10 cellular contexts compared by ENCODE assay signal in the genomic region with DNA sequence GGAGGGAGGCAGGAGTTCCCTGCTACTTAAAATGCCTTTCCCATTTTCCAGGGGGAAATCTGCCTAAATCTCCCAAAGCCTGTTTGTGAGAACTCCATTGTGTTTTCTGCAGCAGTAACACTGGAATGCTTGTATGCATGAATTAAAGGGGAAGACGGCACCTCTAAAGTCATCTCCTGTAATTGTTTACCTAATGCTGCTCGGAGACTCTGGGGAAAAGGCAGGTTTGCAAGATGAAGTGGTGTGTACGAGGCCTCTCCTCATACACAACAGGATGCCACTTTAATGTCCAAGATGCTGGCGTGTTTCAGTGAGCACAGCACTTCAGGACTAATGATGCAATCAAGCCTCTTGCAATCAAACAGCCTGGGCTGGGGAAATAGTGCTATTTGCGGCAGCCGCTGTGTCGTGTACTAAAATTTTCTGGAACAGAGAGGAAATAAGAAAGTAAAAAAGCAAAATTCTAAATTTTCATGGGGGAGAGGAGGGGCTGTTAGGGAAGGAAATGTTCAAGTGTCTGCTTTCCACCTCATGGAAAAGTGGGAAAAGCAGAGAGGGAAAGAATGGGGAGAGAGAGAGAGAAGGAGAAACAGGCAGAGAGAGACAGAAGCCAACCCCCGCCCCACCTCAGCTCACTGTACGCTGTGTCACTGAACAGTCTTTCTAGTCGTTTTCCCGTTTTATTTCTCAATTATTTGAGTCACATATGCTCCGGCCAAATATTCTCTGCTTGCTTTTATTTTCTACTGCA. TPM values are rescaled to one million over a fixed set of nuclear protein-coding genes. Genes with fewer than 3 reads are reported as not detected.
DNase-seq lines count a peak whose midpoint lies in the region; ATAC-seq and TF ChIP-seq lines count a peak whose summit lies in the region.
"Had no signal": no experiment of that assay in that cellular context is flagged by ENCODE, and none has a peak within 500 bp of the region (broad histone marks: within the 10 kb centered on the region; RNA-seq: fewer than 3 reads in every experiment).

No MANE protein-coding gene starts in this region.

- no peak overlapping the region for H2BK5ac ChIP-seq in H9 (ENCODE audit: insufficient read length, low read length)

- no peak overlapping the region for H4K5ac ChIP-seq in H9 (ENCODE audit: insufficient read length, low read depth, low read length)

- no peak overlapping the region for H4K91ac ChIP-seq in H9 (ENCODE audit: insufficient read length, low read depth, low read length)

- no peak overlapping the region for H2BK120ac ChIP-seq in H9 (ENCODE audit: low read depth, low read length, poor library complexity, severe bottlenecking)

- H3K14ac ChIP-seq in H9 (ENCODE audit: insufficient read depth, low read length) = 0 out of 2 replicates have a peak overlapping the region, but pooled peaks have one; percentile 70

- in situ Hi-C loops in gastrocnemius medialis (cut with MboI; ENCODE audit: low sequenced_read_pairs in 4 of 4) = no loop called here

- H3K4me1 Mint-ChIP-seq in H9 = peaks cover 43 to 55% of the 10 kb centered on the region in 2 experiments

- H3K4me2 ChIP-seq in H9 (ENCODE audit: insufficient read depth, insufficient read length, low read length) (peak overlapping the region; percentile 27), hepatocyte (peak overlapping the region; percentile 49)

- no peak overlapping the region for H2BK12ac ChIP-seq in H9 (ENCODE audit: insufficient read length, low read depth, low read length)

- H4K8ac ChIP-seq in H9 (replicated peaks; ENCODE audit: insufficient read length, low read depth, low read length) = no peak overlapping the region

- H2AFZ ChIP-seq in H9 (ENCODE audit: low read length) = no peak overlapping the region
- no peak overlapping the region for H2AFZ ChIP-seq in hepatocyte

- peak overlapping the region; percentile 62 to 97 (median 88) for H3K27ac Mint-ChIP-seq in H9

- no peak overlapping the region for H3K4ac ChIP-seq in H9 (ENCODE audit: low read depth, low read length)

- DNase-seq in H9 = no peak
- DNase-seq in hepatocyte (ENCODE audit: low spot score) = no peak
- DNase-seq in gastrocnemius medialis = peak; percentile 14 to 31
- DNase-seq in effector CD4-positive, alpha-beta T cell = no peak
- DNase-seq: activated effector memory CD4-positive, alpha-beta T cell treated with Interleukin-2 at 50 U/mL for 16 hours; stimulated activated CD4-positive, alpha-beta T cell treated with anti-CD3 and anti-CD28 coated beads, Interleukin-2, amount 100 ng/mL, for 24 hours had no signal

- peak overlapping the region in 1 of 2 experiments; percentile 30; a peak in 2 of 5 replicates for H3K4me3 Mint-ChIP-seq in H9

- H3K27ac ChIP-seq in H9 (ENCODE audit: insufficient read length, low read depth, low read length) = peak overlapping the region; percentile 52
- peak overlapping the region; percentile 65 for H3K27ac ChIP-seq in angular gyrus (ENCODE audit: low read depth, low read length)
- H3K27ac ChIP-seq in hepatocyte = peak overlapping the region; percentile 39
- peak overlapping the region in 3 of 4 donors; percentile 18 to 47 (median 46) for H3K27ac ChIP-seq in gastrocnemius medialis

- TF ChIP-seq POLR2A in gastrocnemius medialis (IDR thresholded peaks at IDR 0.05) = no peak

- no peak overlapping the region for H3T11ph ChIP-seq in H9 (ENCODE audit: low read length)

- no peaks in the 10 kb centered on the region for H3K27me3 Mint-ChIP-seq in H9 (ENCODE audit: low read depth)

- ATAC-seq in gastrocnemius medialis (peak; percentile 82 to 83), GM21786 (IDR thresholded peaks at IDR 0.05; ENCODE audit: unreplicated experiment) (no peak), HG03521 (IDR thresholded peaks at IDR 0.05; ENCODE audit: unreplicated experiment) (no peak), HG02870 (IDR thresholded peaks at IDR 0.05; ENCODE audit: unreplicated experiment) (no peak)

- H4K20me1 ChIP-seq in H9 (ENCODE audit: control insufficient read depth, insufficient read depth, insufficient read length) = no peaks in the 10 kb centered on the region
- no peaks in the 10 kb centered on the region for H4K20me1 ChIP-seq in hepatocyte (ENCODE audit: insufficient read depth, poor library complexity, severe bottlenecking)

- no peak overlapping the region for H2AK5ac ChIP-seq in H9 (ENCODE audit: insufficient read length, low read length)

- H3K36me3 ChIP-seq in hepatocyte (replicated peaks; ENCODE audit: insufficient read depth, low read depth) = no peaks in the 10 kb centered on the region
- no peaks in the 10 kb centered on the region for H3K36me3 ChIP-seq in gastrocnemius medialis

- H3K79me2 ChIP-seq in H9 (ENCODE audit: insufficient read depth, low read length) (peaks cover 1% of the 10 kb centered on the region; the same call in 1 of the 2 replicates), hepatocyte (peaks cover 49% of the 10 kb centered on the region)

- H2BK20ac ChIP-seq in H9 (ENCODE audit: low read depth, low read length, poor library complexity, severe bottlenecking) = no peak overlapping the region

- H3K18ac ChIP-seq in H9 (ENCODE audit: insufficient read length, low read depth, low read length) = peak overlapping the region; percentile 38

- H3K4me3 ChIP-seq in hepatocyte (no peak overlapping the region), gastrocnemius medialis (peak overlapping the region in 1 of 4 donors; percentile 4)

- no peaks in the 10 kb centered on the region for H3K9me3 Mint-ChIP-seq in H9

- H3K9ac ChIP-seq in H9 (ENCODE audit: extremely low read depth, insufficient read length, low read length) = no peak overlapping the region

- no peaks in the 10 kb centered on the region for H3K79me1 ChIP-seq in H9 (ENCODE audit: insufficient read depth, low read depth, low read length, poor library complexity, severe bottlenecking)

- no peak overlapping the region for H3K23ac ChIP-seq in H9 (ENCODE audit: insufficient read length, low read depth, low read length)

- no peak for TF ChIP-seq CTCF in H9 (conservative IDR thresholded peaks at IDR 0.05)
- no peak for TF ChIP-seq CTCF in hepatocyte (IDR thresholded peaks at IDR 0.05; ENCODE audit: poor library complexity)
- TF ChIP-seq CTCF in gastrocnemius medialis (IDR thresholded peaks at IDR 0.05 in 4 of 5, conservative IDR thresholded peaks at IDR 0.05 in 1 of 5) = no peak

- peaks cover 16% of the 10 kb centered on the region for H3K4me1 ChIP-seq in H9 (ENCODE audit: insufficient read depth, low read length)
- peaks cover 11% of the 10 kb centered on the region for H3K4me1 ChIP-seq in hepatocyte (ENCODE audit: insufficient read depth)
- peaks cover 4 to 18% of the 10 kb centered on the region in 2 donors for H3K4me1 ChIP-seq in gastrocnemius medialis

- H2BK15ac ChIP-seq in H9 (ENCODE audit: low read depth, low read length) = no peak overlapping the region

- no CpG with 5 or more reads among the region's 12 CpGs for WGBS in H9 (ENCODE audit: extremely low coverage, insufficient read length, low lambda C conversion rate)
- WGBS in hepatocyte (ENCODE audit: low lambda C conversion rate, missing lambda C conversion rate) = 56% methylated on average over 12 of the region's 12 CpGs

- H3K36me3 Mint-ChIP-seq in H9 (ENCODE audit: insufficient read depth in 1 of 3, low read depth in 3 of 3) = no peaks in the 10 kb centered on the region

- no peak overlapping the region for H3K56ac ChIP-seq in H9 (ENCODE audit: insufficient read length, low read depth, low read length)

- intact Hi-C loops in gastrocnemius medialis (cut with DNase I; ENCODE audit: low total_unique reads) = no loop called here

- H3K9me3 ChIP-seq in H9 (ENCODE audit: control insufficient read depth, low read depth, low read length) (no peaks in the 10 kb centered on the region), hepatocyte (ENCODE audit: low read depth) (no peaks in the 10 kb centered on the region), gastrocnemius medialis (no peaks in the 10 kb centered on the region)

- H3K9me2 ChIP-seq in hepatocyte (replicated peaks; ENCODE audit: insufficient read depth) = no peaks in the 10 kb centered on the region

- no peaks in the 10 kb centered on the region for H3K27me3 ChIP-seq in H9 (ENCODE audit: insufficient read depth, low read length)
- H3K27me3 ChIP-seq in hepatocyte = no peaks in the 10 kb centered on the region
- H3K27me3 ChIP-seq in gastrocnemius medialis = peaks cover 0 to 11% (median 0%) of the 10 kb centered on the region in 3 donors

- no peaks in the 10 kb centered on the region for H3K23me2 ChIP-seq in H9 (ENCODE audit: insufficient read length, low read depth, low read length, poor library complexity, severe bottlenecking)

RNA-seq across cellular contexts. Expression of a gene that starts 32.9 kb away (rescaled TPM):
- total RNA-seq in H9 (2021) = 3.2 and 4.1 TPM in 2 replicates
- total RNA-seq in hepatocyte = 4.9 and 5.7 TPM in 2 replicates
- 5.3 and 5.7 TPM in 2 replicates for polyA plus RNA-seq in hepatocyte
- total RNA-seq in gastrocnemius medialis = 1 to 10 TPM; 1.6 to 2.3 (median 1.9) TPM

Comparison
In these comparisons a context has a peak if more than half of its experiments do, and no peak if none do; other contexts are left out.
1. DNase-seq: peak in gastrocnemius medialis (2 of 2); none in H9 (single experiment), hepatocyte (single experiment) and effector CD4-positive, alpha-beta T cell (single experiment).
2. ATAC-seq: peak in gastrocnemius medialis (2 of 2); none in GM21786 (single experiment), HG03521 (single experiment) and HG02870 (single experiment).
3. Peak in every context shown above with its lines, with median percentiles within 50 percentile points of each other: H3K27ac ChIP-seq.